23 cellular contexts compared by ENCODE assay signal in genomic region chr10:44930904-44931620, GRCh38. TPM values are rescaled to one million over a fixed set of nuclear protein-coding genes. Genes with fewer than 3 reads are reported as not detected.
"Had no signal": no experiment of that assay in that cellular context is flagged by ENCODE, and none has a peak within 500 bp of the region (broad histone marks: within the 10 kb centered on the region; RNA-seq: fewer than 3 reads in every experiment).

No MANE protein-coding gene starts in this region.

- DNase-seq: activated effector memory CD4-positive, alpha-beta T cell treated with anti-CD3 and anti-CD28 coated beads, Interleukin-2, amount 50 U/mL, for 16 hours; activated naive CD4-positive, alpha-beta T cell treated with anti-CD3 and anti-CD28 coated beads, Interleukin-2, amount 10 ng/mL, durations not matched to agents 7 days and 5 days; activated T-cell treated with anti-CD3 and anti-CD28 coated beads for 4 hours; effector CD4-positive, alpha-beta T cell; heart right ventricle; naive thymus-derived CD4-positive, alpha-beta T cell; ovary; psoas muscle; stimulated activated CD4-positive, alpha-beta T cell treated with anti-CD3 and anti-CD28 coated beads, Interleukin-12 subunit alpha, Interleukin-12 subunit beta, amount 100 ng/mL, for 4 hours; stomach; T-cell; T-helper 9 cell had no signal

- H3K9me3 ChIP-seq: heart right ventricle, left lung, ovary, psoas muscle, right atrium auricular region, stomach, suprapubic skin, tibial nerve had no signal

- H3K4me1 ChIP-seq: neural progenitor cell had no signal

- H3K36me3 ChIP-seq: heart right ventricle, left lung, neural progenitor cell, ovary, right atrium auricular region, stomach, suprapubic skin, tibial nerve had no signal

- ATAC-seq: heart right ventricle; left lung; naive thymus-derived CD4-positive, alpha-beta T cell; psoas muscle; SK-N-SH treated with all-trans-retinoic acid at 6 μM for 48 hours; stimulated activated effector memory CD8-positive, alpha-beta T cell treated with anti-CD3 and anti-CD28 coated beads, Interleukin-12 subunit alpha, Interleukin-12 subunit beta, amount 100 ng/mL, for 72 hours; T-cell had no signal

- H3K4me3 ChIP-seq: heart right ventricle, left lung, lung, neural progenitor cell, ovary, psoas muscle, right atrium auricular region, stomach, suprapubic skin, tibial nerve had no signal

- H2AFZ ChIP-seq: neural progenitor cell had no signal

- H3K27me3 ChIP-seq: heart right ventricle, left lung, neural progenitor cell, ovary, right atrium auricular region, stomach, suprapubic skin, tibial nerve had no signal

- H3K4me2 ChIP-seq: neural progenitor cell had no signal

- H3K27ac ChIP-seq: heart right ventricle, left lung, neural progenitor cell, ovary, psoas muscle, right atrium auricular region, stomach, suprapubic skin had no signal

RNA-seq across cellular contexts. Expression of gene TMEM72, which starts 19.9 kb away (rescaled TPM):
- total RNA-seq: activated CD8-positive, alpha-beta memory T cell treated with anti-CD3 and anti-CD28 coated beads for 36 hours; epithelial cell of proximal tubule; fibroblast of villous mesenchyme; naive thymus-derived CD4-positive, alpha-beta T cell; ovary; psoas muscle; suprapubic skin had no signal
